In the genomic region with DNA sequence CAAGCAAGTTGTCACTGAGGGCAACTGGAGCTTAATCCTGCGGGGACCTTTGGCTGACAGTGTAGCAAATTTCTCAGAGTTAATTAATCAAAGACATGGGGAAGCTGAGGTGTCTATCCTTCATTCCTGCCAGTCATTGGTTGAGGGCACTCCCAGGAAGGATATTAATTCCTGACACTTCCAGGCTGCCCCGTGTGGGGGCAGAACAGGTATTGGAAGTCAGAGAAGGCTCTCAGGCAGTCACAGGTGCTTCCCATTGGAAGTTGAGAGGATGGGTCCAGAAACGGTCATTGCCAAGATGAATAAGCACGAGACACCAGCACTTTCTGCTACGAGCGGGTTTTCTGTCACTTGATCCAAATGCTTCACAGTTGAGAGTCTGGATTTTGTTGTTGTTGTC, we compare ENCODE assay signal across 1 cellular context.
TF ChIP-seq lines count a peak whose summit lies in the region.

No MANE protein-coding gene starts in this region.

TF ChIP-seq in H1, 55 proteins besides CTCF, POLR2A, EP300 and RAD21:
- TF ChIP-seq POU5F1 (IDR thresholded peaks at IDR 0.05; ENCODE audit: low read depth, low read length) (no peak), SRF (IDR thresholded peaks at IDR 0.05; ENCODE audit: low read depth, low read length) (no peak), PHF8 (conservative IDR thresholded peaks at IDR 0.05; ENCODE audit: low read depth, low read length) (no peak)
